In the genomic region with DNA sequence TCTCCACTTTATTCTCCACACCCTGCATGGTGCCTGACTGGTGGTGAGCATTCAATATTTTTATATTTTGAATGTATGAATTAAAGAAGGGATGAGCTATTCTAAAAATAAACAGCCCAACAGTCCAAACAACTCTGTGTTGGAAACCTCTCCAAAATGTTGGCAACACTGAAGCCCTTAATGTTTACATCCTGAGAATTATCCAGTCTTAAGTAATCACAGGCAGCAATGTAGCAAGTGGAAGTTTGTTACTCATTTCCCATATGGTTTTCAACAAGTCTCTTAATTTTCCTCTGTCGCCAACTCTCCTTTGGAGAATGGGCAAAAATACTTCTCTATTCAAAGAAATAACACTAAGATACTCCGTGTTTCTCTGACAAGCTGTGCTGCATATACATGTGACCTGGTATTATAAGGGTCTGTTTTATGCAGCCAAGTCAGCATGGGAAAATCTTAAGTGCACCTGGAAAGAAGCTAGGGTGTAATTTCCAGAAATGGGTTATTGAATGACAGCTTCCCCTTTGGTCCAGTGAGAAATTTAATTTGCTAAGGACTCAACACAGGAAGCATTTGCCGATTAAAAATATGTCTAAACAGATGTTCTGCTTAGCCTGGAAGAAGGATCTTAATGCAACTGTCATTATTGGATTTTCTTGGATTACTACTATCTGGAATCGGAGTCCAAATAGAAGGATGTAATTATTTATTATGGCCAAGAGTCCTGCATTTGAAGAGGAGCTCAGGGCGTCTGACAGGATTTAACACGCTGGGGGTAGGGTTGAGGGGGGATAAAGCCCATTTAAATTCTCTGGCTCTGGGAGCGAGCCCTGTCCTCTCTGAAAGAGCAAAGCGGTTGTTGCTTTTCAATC, we compare ENCODE assay signal across 2 cellular contexts.
TF ChIP-seq lines count a peak whose summit lies in the region.

No MANE protein-coding gene starts in this region.

TF ChIP-seq in SK-N-SH, 30 proteins besides CTCF, POLR2A, EP300 and RAD21 (continued from another document):
- TF ChIP-seq, protein P1, sequence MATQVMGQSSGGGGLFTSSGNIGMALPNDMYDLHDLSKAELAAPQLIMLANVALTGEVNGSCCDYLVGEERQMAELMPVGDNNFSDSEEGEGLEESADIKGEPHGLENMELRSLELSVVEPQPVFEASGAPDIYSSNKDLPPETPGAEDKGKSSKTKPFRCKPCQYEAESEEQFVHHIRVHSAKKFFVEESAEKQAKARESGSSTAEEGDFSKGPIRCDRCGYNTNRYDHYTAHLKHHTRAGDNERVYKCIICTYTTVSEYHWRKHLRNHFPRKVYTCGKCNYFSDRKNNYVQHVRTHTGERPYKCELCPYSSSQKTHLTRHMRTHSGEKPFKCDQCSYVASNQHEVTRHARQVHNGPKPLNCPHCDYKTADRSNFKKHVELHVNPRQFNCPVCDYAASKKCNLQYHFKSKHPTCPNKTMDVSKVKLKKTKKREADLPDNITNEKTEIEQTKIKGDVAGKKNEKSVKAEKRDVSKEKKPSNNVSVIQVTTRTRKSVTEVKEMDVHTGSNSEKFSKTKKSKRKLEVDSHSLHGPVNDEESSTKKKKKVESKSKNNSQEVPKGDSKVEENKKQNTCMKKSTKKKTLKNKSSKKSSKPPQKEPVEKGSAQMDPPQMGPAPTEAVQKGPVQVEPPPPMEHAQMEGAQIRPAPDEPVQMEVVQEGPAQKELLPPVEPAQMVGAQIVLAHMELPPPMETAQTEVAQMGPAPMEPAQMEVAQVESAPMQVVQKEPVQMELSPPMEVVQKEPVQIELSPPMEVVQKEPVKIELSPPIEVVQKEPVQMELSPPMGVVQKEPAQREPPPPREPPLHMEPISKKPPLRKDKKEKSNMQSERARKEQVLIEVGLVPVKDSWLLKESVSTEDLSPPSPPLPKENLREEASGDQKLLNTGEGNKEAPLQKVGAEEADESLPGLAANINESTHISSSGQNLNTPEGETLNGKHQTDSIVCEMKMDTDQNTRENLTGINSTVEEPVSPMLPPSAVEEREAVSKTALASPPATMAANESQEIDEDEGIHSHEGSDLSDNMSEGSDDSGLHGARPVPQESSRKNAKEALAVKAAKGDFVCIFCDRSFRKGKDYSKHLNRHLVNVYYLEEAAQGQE (IDR thresholded peaks at IDR 0.05; ENCODE audit: low read depth, low read length) = no peak
- TF ChIP-seq FOXJ3 (CRISPR knock-in tag; IDR thresholded peaks at IDR 0.05) (no peak), SIN3A (IDR thresholded peaks at IDR 0.05; ENCODE audit: borderline replicate concordance, low read depth, low read length) (no peak), FOXM1 (IDR thresholded peaks at IDR 0.05; ENCODE audit: low read depth) (no peak), NFIC (IDR thresholded peaks at IDR 0.05; ENCODE audit: borderline replicate concordance) (no peak), SMC3 (IDR thresholded peaks at IDR 0.05; ENCODE audit: low read depth, low read length) (no peak), GABPA (IDR thresholded peaks at IDR 0.05; ENCODE audit: low read depth) (no peak), CHD2 (IDR thresholded peaks at IDR 0.05; ENCODE audit: low read length, partially characterized antibody) (no peak), YY1 (IDR thresholded peaks at IDR 0.05; ENCODE audit: low read depth) (no peak), EZH2phosphoT487 (IDR thresholded peaks at IDR 0.05; ENCODE audit: borderline replicate concordance, low read depth) (no peak)
- TF ChIP-seq, protein P2, sequence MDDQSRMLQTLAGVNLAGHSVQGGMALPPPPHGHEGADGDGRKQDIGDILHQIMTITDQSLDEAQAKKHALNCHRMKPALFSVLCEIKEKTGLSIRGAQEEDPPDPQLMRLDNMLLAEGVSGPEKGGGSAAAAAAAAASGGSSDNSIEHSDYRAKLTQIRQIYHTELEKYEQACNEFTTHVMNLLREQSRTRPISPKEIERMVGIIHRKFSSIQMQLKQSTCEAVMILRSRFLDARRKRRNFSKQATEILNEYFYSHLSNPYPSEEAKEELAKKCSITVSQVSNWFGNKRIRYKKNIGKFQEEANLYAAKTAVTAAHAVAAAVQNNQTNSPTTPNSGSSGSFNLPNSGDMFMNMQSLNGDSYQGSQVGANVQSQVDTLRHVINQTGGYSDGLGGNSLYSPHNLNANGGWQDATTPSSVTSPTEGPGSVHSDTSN (IDR thresholded peaks at IDR 0.05) = no peak
- TF ChIP-seq, protein P3, sequence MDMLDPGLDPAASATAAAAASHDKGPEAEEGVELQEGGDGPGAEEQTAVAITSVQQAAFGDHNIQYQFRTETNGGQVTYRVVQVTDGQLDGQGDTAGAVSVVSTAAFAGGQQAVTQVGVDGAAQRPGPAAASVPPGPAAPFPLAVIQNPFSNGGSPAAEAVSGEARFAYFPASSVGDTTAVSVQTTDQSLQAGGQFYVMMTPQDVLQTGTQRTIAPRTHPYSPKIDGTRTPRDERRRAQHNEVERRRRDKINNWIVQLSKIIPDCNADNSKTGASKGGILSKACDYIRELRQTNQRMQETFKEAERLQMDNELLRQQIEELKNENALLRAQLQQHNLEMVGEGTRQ (IDR thresholded peaks at IDR 0.05; ENCODE audit: borderline replicate concordance, low read depth, low read length) = no peak
- TF ChIP-seq, protein P4, sequence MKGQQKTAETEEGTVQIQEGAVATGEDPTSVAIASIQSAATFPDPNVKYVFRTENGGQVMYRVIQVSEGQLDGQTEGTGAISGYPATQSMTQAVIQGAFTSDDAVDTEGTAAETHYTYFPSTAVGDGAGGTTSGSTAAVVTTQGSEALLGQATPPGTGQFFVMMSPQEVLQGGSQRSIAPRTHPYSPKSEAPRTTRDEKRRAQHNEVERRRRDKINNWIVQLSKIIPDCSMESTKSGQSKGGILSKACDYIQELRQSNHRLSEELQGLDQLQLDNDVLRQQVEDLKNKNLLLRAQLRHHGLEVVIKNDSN (IDR thresholded peaks at IDR 0.05; ENCODE audit: borderline replicate concordance, low read depth) = no peak
TF ChIP-seq in SK-N-SH: peak in this region for 0.

TF ChIP-seq in SK-N-SH treated with all-trans-retinoic acid at 6 μM for 48 hours, 23 proteins besides CTCF, POLR2A, EP300 and RAD21 (continued from another document):
- TF ChIP-seq OSR1 (CRISPR knock-in tag; IDR thresholded peaks at IDR 0.05) (no peak), SNAI2 (CRISPR knock-in tag; IDR thresholded peaks at IDR 0.05) (no peak), RARB (CRISPR knock-in tag; IDR thresholded peaks at IDR 0.05) (no peak), ZFP3 (CRISPR knock-in tag; IDR thresholded peaks at IDR 0.05) (no peak), TOX (CRISPR knock-in tag; IDR thresholded peaks at IDR 0.05; ENCODE audit: borderline replicate concordance) (no peak), PPARA (CRISPR knock-in tag; IDR thresholded peaks at IDR 0.05; ENCODE audit: borderline replicate concordance) (no peak)
- TF ChIP-seq, protein P5, sequence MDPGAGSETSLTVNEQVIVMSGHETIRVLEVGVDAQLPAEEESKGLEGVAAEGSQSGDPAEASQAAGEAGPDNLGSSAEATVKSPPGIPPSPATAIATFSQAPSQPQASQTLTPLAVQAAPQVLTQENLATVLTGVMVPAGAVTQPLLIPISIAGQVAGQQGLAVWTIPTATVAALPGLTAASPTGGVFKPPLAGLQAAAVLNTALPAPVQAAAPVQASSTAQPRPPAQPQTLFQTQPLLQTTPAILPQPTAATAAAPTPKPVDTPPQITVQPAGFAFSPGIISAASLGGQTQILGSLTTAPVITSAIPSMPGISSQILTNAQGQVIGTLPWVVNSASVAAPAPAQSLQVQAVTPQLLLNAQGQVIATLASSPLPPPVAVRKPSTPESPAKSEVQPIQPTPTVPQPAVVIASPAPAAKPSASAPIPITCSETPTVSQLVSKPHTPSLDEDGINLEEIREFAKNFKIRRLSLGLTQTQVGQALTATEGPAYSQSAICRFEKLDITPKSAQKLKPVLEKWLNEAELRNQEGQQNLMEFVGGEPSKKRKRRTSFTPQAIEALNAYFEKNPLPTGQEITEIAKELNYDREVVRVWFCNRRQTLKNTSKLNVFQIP (CRISPR knock-in tag; IDR thresholded peaks at IDR 0.05; ENCODE audit: borderline replicate concordance, low read depth) = no peak
- TF ChIP-seq, protein P6, sequence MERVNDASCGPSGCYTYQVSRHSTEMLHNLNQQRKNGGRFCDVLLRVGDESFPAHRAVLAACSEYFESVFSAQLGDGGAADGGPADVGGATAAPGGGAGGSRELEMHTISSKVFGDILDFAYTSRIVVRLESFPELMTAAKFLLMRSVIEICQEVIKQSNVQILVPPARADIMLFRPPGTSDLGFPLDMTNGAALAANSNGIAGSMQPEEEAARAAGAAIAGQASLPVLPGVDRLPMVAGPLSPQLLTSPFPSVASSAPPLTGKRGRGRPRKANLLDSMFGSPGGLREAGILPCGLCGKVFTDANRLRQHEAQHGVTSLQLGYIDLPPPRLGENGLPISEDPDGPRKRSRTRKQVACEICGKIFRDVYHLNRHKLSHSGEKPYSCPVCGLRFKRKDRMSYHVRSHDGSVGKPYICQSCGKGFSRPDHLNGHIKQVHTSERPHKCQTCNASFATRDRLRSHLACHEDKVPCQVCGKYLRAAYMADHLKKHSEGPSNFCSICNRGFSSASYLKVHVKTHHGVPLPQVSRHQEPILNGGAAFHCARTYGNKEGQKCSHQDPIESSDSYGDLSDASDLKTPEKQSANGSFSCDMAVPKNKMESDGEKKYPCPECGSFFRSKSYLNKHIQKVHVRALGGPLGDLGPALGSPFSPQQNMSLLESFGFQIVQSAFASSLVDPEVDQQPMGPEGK (CRISPR knock-in tag; IDR thresholded peaks at IDR 0.05; ENCODE audit: borderline replicate concordance) = no peak
